In the genomic region with DNA sequence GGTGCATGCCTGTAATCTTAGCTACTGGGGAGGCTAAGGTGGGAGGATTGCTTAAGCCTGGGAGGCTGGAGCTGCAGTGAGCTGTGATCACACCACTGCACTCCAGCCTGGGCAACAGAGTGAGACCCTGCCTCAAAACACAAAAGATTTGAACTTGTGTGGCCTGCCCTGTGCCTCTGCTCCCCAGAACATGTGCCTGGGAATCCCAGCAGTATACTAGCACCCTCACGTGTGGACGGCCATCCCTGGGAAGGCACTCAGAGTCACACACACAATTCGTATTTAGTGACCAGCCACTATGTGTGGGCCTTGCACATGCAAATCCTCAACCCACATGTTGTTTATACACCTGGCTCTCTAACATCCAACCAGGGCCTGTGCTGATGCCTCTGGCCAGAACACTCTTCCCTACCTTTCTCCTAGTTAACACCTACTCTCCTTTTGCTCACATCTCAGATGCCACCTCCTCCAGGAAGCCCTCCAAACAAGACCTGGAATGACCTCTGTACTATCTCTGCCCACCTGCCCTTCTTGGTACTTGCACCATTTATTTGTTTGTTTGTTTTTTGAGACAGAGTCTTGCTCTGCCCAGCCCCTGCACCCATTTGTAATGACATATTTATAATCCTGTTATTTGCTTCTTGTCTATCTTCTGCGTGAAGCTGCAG, we compare ENCODE assay signal across 15 cellular contexts. TPM values are rescaled to one million over a fixed set of nuclear protein-coding genes. Genes with fewer than 3 reads are reported as not detected.
A peak's percentile ranks its signal among the peaks of the same experiment; 100 is the strongest.
DNase-seq lines count a peak whose midpoint lies in the region; ATAC-seq, FAIRE-seq and TF ChIP-seq lines count a peak whose summit lies in the region.
"Had no signal": no experiment of that assay in that cellular context is flagged by ENCODE, and none has a peak within 500 bp of the region (broad histone marks: within the 10 kb centered on the region; RNA-seq: fewer than 3 reads in every experiment).

No MANE protein-coding gene starts in this region.

- H3K27ac ChIP-seq in HepG2 (ENCODE audit: extremely low read length, insufficient read depth, low read length) (no peak overlapping the region), right lobe of liver (peak overlapping the region in 1 of 3 donors; percentile 8), Karpas-422 (ENCODE audit: low read length) (no peak overlapping the region), neural progenitor cell (no peak overlapping the region)

- no peak for DNase-seq in HepG2 (ENCODE audit: low spot score)
- DNase-seq in right lobe of liver, result no peak
- DNase-seq in Karpas-422, result peak; percentile 36
- no peak for DNase-seq in neural progenitor cell (ENCODE audit: low spot score)
- no peak for DNase-seq in NCI-H2196 treated with DMSO at 0.1 percent for 48 hours (lab: John Stamatoyannopoulos, UW; ENCODE audit: unreplicated experiment)
- DNase-seq in stimulated activated CD4-positive, alpha-beta T cell treated with anti-CD3 and anti-CD28 coated beads, Interleukin-12 subunit alpha, Interleukin-12 subunit beta, amount 100 ng/mL, for 4 hours, result no peak
- DNase-seq: 8988T; ACHN; C1 segment of cervical spinal cord; CD8-positive, alpha-beta T cell; COR-L47; DND-41; GF-D8; HCEC 1CT had no signal

- peaks cover 44% of the 10 kb centered on the region for H3K27me3 Mint-ChIP-seq in neural progenitor cell (ENCODE audit: insufficient read depth, low read depth)

- in situ Hi-C loops in HepG2 (cut with HindIII; ENCODE audit: extremely low pct_ligation_motif_present, low pct_unique_long_range_greater_than_20kb), result no loop called here

- H3K4me1 Mint-ChIP-seq in neural progenitor cell, result peaks cover under 1% of the 10 kb centered on the region

- H3K4me2 ChIP-seq in HepG2 (ENCODE audit: low read depth, low read length) (no peak overlapping the region), Karpas-422 (ENCODE audit: low read depth, low read length, poor library complexity, severe bottlenecking) (no peak overlapping the region), neural progenitor cell (no peak overlapping the region)

- WGBS in HepG2 (ENCODE audit: low lambda C conversion rate), result 5% methylated on average over 1 of the region's 4 CpGs
- 62% methylated on average over 1 of the region's 4 CpGs for WGBS in right lobe of liver (ENCODE audit: insufficient coverage, low coverage, low lambda C conversion rate, missing lambda C conversion rate)

- BruUV-seq in HepG2 (replicated peaks; lab: Mats Ljungman, UMichigan), result no TSS peak

- FAIRE-seq in HepG2 (lab: Jason Lieb, UNC), result no peak

- peaks cover 1% of the 10 kb centered on the region; the same call in 1 of the 2 replicates for H4K20me1 ChIP-seq in HepG2 (ENCODE audit: insufficient read depth, low read length)
- H4K20me1 ChIP-seq in Karpas-422 (ENCODE audit: insufficient read depth, low read depth, low read length), result no peaks in the 10 kb centered on the region
- peaks cover 5% of the 10 kb centered on the region for H4K20me1 ChIP-seq in neural progenitor cell (ENCODE audit: low read depth)

- H3K4me3 Mint-ChIP-seq in neural progenitor cell, result peak overlapping the region; percentile 41
- H3K4me3 Mint-ChIP-seq: CD8-positive, alpha-beta T cell had no signal

- H3K9me2 ChIP-seq in Karpas-422 (replicated peaks; ENCODE audit: insufficient read depth, low read length), result no peaks in the 10 kb centered on the region

- CTCF ChIA-PET in HepG2 (lab: Yijun Ruan, JAX; ENCODE audit: low intra/inter-chr PET ratio, low total read pairs), result no interaction called here

- no peak for TF ChIP-seq RAD21 in HepG2 (CRISPR knock-in tag; IDR thresholded peaks at IDR 0.05)

- TF ChIP-seq EP300 in HepG2 (IDR thresholded peaks at IDR 0.05; ENCODE audit: low read depth in 2 of 2, low read length in 2 of 2) (no peak), HepG2 (CRISPR knock-in tag; IDR thresholded peaks at IDR 0.05; ENCODE audit: borderline replicate concordance) (no peak)

- H3K4me3 ChIP-seq in HepG2 (replicated peaks in 1 of 3; ENCODE audit: insufficient read depth in 1 of 3, low read depth in 2 of 3, low read length in 3 of 3) (no peak overlapping the region), right lobe of liver (no peak overlapping the region), Karpas-422 (ENCODE audit: low read length) (no peak overlapping the region), neural progenitor cell (no peak overlapping the region)

- no peaks in the 10 kb centered on the region for H3K36me3 Mint-ChIP-seq in neural progenitor cell

- no peak for TF ChIP-seq CTCF in HepG2 (CRISPR knock-in tag; IDR thresholded peaks at IDR 0.05)
- no peak for TF ChIP-seq CTCF in right lobe of liver (IDR thresholded peaks at IDR 0.05)
- no peak for TF ChIP-seq CTCF in neural progenitor cell (IDR thresholded peaks at IDR 0.05)

- POLR2A ChIA-PET in HepG2 (lab: Yijun Ruan, JAX), result interaction anchor here (1.2 kb wide), 1 partner anchor 8 kb away, joined by 7 read pairs; a partner anchor contains a TSS

- H3K27me3 ChIP-seq in HepG2 (ENCODE audit: control insufficient read depth in 1 of 2, insufficient read depth in 2 of 2, low read length in 2 of 2), result peaks cover 0 to 16% of the 10 kb centered on the region in 2 experiments; a peak in 4 of 5 replicates
- H3K27me3 ChIP-seq in right lobe of liver, result no peaks in the 10 kb centered on the region
- H3K27me3 ChIP-seq in Karpas-422 (ENCODE audit: low read length), result no peaks in the 10 kb centered on the region; the same call in 1 of the 2 replicates
- H3K27me3 ChIP-seq in neural progenitor cell, result peaks cover 42% of the 10 kb centered on the region

- no peak overlapping the region for H3K9ac ChIP-seq in HepG2 (ENCODE audit: insufficient read depth, low read depth, low read length)
- no peak overlapping the region for H3K9ac ChIP-seq in Karpas-422 (ENCODE audit: low read length)
- no peak overlapping the region for H3K9ac ChIP-seq in neural progenitor cell

- H3K9me3 Mint-ChIP-seq in neural progenitor cell, result peaks cover 2% of the 10 kb centered on the region

- ATAC-seq in HepG2, result no peak
- ATAC-seq in right lobe of liver, result no peak
- ATAC-seq in GM21447 (IDR thresholded peaks at IDR 0.05; ENCODE audit: unreplicated experiment), result no peak
- ATAC-seq: CD8-positive, alpha-beta T cell had no signal

- peaks cover 11% of the 10 kb centered on the region for H3K4me1 ChIP-seq in HepG2 (ENCODE audit: insufficient read depth, low read length)
- H3K4me1 ChIP-seq in right lobe of liver, result peaks cover 0 to 8% (median 0%) of the 10 kb centered on the region in 4 donors
- H3K4me1 ChIP-seq in Karpas-422 (ENCODE audit: low read length), result peaks cover 27% of the 10 kb centered on the region
- peaks cover 4% of the 10 kb centered on the region for H3K4me1 ChIP-seq in neural progenitor cell

- H3F3A ChIP-seq in neural progenitor cell (ENCODE audit: low read depth), result peaks cover 8% of the 10 kb centered on the region

- H3K36me3 ChIP-seq in HepG2 (replicated peaks in 1 of 2; ENCODE audit: control insufficient read depth in 1 of 2, insufficient read depth in 2 of 2, low read length in 2 of 2) (no peaks in the 10 kb centered on the region), right lobe of liver (no peaks in the 10 kb centered on the region), Karpas-422 (ENCODE audit: insufficient read depth, low read length) (no peaks in the 10 kb centered on the region), neural progenitor cell (no peaks in the 10 kb centered on the region)

- H3K79me2 ChIP-seq in HepG2 (ENCODE audit: insufficient read depth, low read length) (no peaks in the 10 kb centered on the region), Karpas-422 (ENCODE audit: low read length) (no peaks in the 10 kb centered on the region), neural progenitor cell (ENCODE audit: low read depth) (no peaks in the 10 kb centered on the region)

- no peak overlapping the region for H2AFZ ChIP-seq in HepG2 (ENCODE audit: low read length)
- no peak overlapping the region for H2AFZ ChIP-seq in Karpas-422 (ENCODE audit: low read length)
- H2AFZ ChIP-seq in neural progenitor cell (replicated peaks), result no peak overlapping the region

- TF ChIP-seq POLR2A in HepG2 (IDR thresholded peaks at IDR 0.05; ENCODE audit: insufficient read depth in 1 of 2, low read depth in 2 of 2, low read length in 2 of 2) (no peak), right lobe of liver (IDR thresholded peaks at IDR 0.05) (no peak)

- intact Hi-C loops in HepG2 (cut with micrococcal nuclease; ENCODE audit: unreplicated experiment), result no loop called here
- intact Hi-C loops in right lobe of liver (cut with DNase I), result loop anchor here in 1 of 2 donors (10.0 kb wide), 1 partner anchor 51 kb away; no protein-coding TSS in a partner anchor

- no peaks in the 10 kb centered on the region for H3K9me3 ChIP-seq in HepG2 (ENCODE audit: low read length)
- no peaks in the 10 kb centered on the region for H3K9me3 ChIP-seq in right lobe of liver
- no peaks in the 10 kb centered on the region for H3K9me3 ChIP-seq in Karpas-422 (ENCODE audit: low read length)
- no peaks in the 10 kb centered on the region for H3K9me3 ChIP-seq in neural progenitor cell (ENCODE audit: low read depth)

- no peak overlapping the region for H3K27ac Mint-ChIP-seq in neural progenitor cell
- H3K27ac Mint-ChIP-seq: CD8-positive, alpha-beta T cell had no signal

RNA-seq across cellular contexts. Expression of a gene that starts 7.7 kb away (rescaled TPM):
- 3.2 and 4.6 TPM in 2 replicates for total RNA-seq in HepG2 (2016; rRNA removed; fragmentation: Illumina TruSeq; extraction: Trizol)
- total RNA-seq in HepG2 (2016; cell fraction: cytosol; rRNA removed; fragmentation: Illumina TruSeq; extraction: Trizol; ENCODE audit: low read depth), result 0.71 and 0.91 TPM in 2 replicates
- 3.2 and 6.0 TPM in 2 replicates for total RNA-seq in HepG2 (2016; cell fraction: insoluble cytoplasmic fraction; rRNA removed; fragmentation: Illumina TruSeq; extraction: Trizol)
- total RNA-seq in HepG2 (2016; cell fraction: membrane; rRNA removed; fragmentation: Illumina TruSeq; extraction: Trizol), result 1.8 TPM in 2 replicates
- total RNA-seq in HepG2 (2016; cell fraction: nucleus; rRNA removed; fragmentation: Illumina TruSeq; extraction: Trizol), result 7.3 and 7.6 TPM in 2 replicates
- 34.1 and 40.4 TPM in 2 replicates for polyA plus RNA-seq in HepG2 (2011; rRNA removed)
- polyA plus RNA-seq in HepG2 (2011; cell fraction: cytosol; rRNA removed), result 40.0 and 43.7 TPM in 2 replicates
- 66.8 and 77.1 TPM in 2 replicates for polyA plus RNA-seq in HepG2 (2011; cell fraction: nucleus; rRNA removed)
- 11.3 and 22.4 TPM in 2 replicates for polyA plus RNA-seq in HepG2 (2012)
- 1.5 and 1.7 TPM in 2 replicates for polyA plus RNA-seq in HepG2 (2016; cell fraction: cytosol; fragmentation: Illumina TruSeq; extraction: Trizol; ENCODE audit: low read depth)
- 5.5 and 5.8 TPM in 2 replicates for polyA plus RNA-seq in HepG2 (2016; cell fraction: insoluble cytoplasmic fraction; fragmentation: Illumina TruSeq; extraction: Trizol; ENCODE audit: low read depth)
- 2.3 and 2.5 TPM in 2 replicates for polyA plus RNA-seq in HepG2 (2016; cell fraction: membrane; fragmentation: Illumina TruSeq; extraction: Trizol; ENCODE audit: low read depth)
- 16.6 and 21.3 TPM in 2 replicates for polyA plus RNA-seq in HepG2 (2016; cell fraction: nucleus; fragmentation: Illumina TruSeq; extraction: Trizol; ENCODE audit: insufficient read depth, low read depth)
- 22.5 and 88.0 TPM in 2 replicates for polyA minus RNA-seq in HepG2 (2011; rRNA and poly(A)+ RNA removed; ENCODE audit: low replicate concordance)
- 12.3 and 15.6 TPM in 2 replicates for polyA minus RNA-seq in HepG2 (2011; cell fraction: cytosol; rRNA and poly(A)+ RNA removed)
- polyA minus RNA-seq in HepG2 (2011; cell fraction: nucleus; rRNA and poly(A)+ RNA removed), result 35.0 and 45.0 TPM in 2 replicates
- total RNA-seq in right lobe of liver, result 100 to 1,000 TPM in 4 of 6 experiments, 10 to 100 TPM in 2; 39.0 to 176 (median 127) TPM
- total RNA-seq in Karpas-422 (2014; rRNA removed; shearing (Covaris generic); ENCODE audit: low replicate concordance), result 8.6 and 11.0 TPM in 2 replicates
- 3.9 and 6.2 TPM in 2 replicates for total RNA-seq in neural progenitor cell (ENCODE audit: low replicate concordance)

RNA-seq across cellular contexts. Expression of a gene that starts 26.9 kb away (rescaled TPM):
- total RNA-seq in HepG2 (2016; rRNA removed; fragmentation: Illumina TruSeq; extraction: Trizol) (93.6 and 105 TPM in 2 replicates), right lobe of liver (10 to 100 TPM in 1 of 6 experiments, 1 to 10 TPM in 5; 4.6 to 11.6 (median 7.1) TPM), neural progenitor cell (ENCODE audit: low replicate concordance) (78.0 and 246 TPM in 2 replicates)
- 8.6 and 9.2 TPM in 2 replicates for total RNA-seq in HepG2 (2016; cell fraction: cytosol; rRNA removed; fragmentation: Illumina TruSeq; extraction: Trizol; ENCODE audit: low read depth)
- 80.4 and 107 TPM in 2 replicates for total RNA-seq in HepG2 (2016; cell fraction: insoluble cytoplasmic fraction; rRNA removed; fragmentation: Illumina TruSeq; extraction: Trizol)
- 34.1 and 36.1 TPM in 2 replicates for total RNA-seq in HepG2 (2016; cell fraction: membrane; rRNA removed; fragmentation: Illumina TruSeq; extraction: Trizol)
- 44.6 and 52.0 TPM in 2 replicates for total RNA-seq in HepG2 (2016; cell fraction: nucleus; rRNA removed; fragmentation: Illumina TruSeq; extraction: Trizol)
- polyA plus RNA-seq in HepG2 (2011; rRNA removed), result 77.2 and 89.7 TPM in 2 replicates
- 83.5 and 98.7 TPM in 2 replicates for polyA plus RNA-seq in HepG2 (2011; cell fraction: cytosol; rRNA removed)
- 75.2 and 87.6 TPM in 2 replicates for polyA plus RNA-seq in HepG2 (2011; cell fraction: nucleus; rRNA removed)
- 40.0 and 41.8 TPM in 2 replicates for polyA plus RNA-seq in HepG2 (2012)
- 7.1 and 7.6 TPM in 2 replicates for polyA plus RNA-seq in HepG2 (2016; cell fraction: cytosol; fragmentation: Illumina TruSeq; extraction: Trizol; ENCODE audit: low read depth)
- 74.9 and 86.7 TPM in 2 replicates for polyA plus RNA-seq in HepG2 (2016; cell fraction: insoluble cytoplasmic fraction; fragmentation: Illumina TruSeq; extraction: Trizol; ENCODE audit: low read depth)
- 19.0 and 21.3 TPM in 2 replicates for polyA plus RNA-seq in HepG2 (2016; cell fraction: membrane; fragmentation: Illumina TruSeq; extraction: Trizol; ENCODE audit: low read depth)
- polyA plus RNA-seq in HepG2 (2016; cell fraction: nucleus; fragmentation: Illumina TruSeq; extraction: Trizol; ENCODE audit: insufficient read depth, low read depth), result 75.4 and 76.1 TPM in 2 replicates
- 106 and 107 TPM in 2 replicates for polyA minus RNA-seq in HepG2 (2011; rRNA and poly(A)+ RNA removed; ENCODE audit: low replicate concordance)
- 35.3 and 37.2 TPM in 2 replicates for polyA minus RNA-seq in HepG2 (2011; cell fraction: cytosol; rRNA and poly(A)+ RNA removed)
- polyA minus RNA-seq in HepG2 (2011; cell fraction: nucleus; rRNA and poly(A)+ RNA removed), result 14.4 and 16.7 TPM in 2 replicates
- 20.8 and 80.2 TPM in 2 replicates for total RNA-seq in Karpas-422 (2014; rRNA removed; shearing (Covaris generic); ENCODE audit: low replicate concordance)

RNA-seq across cellular contexts. Expression of a gene that starts 56.2 kb away (rescaled TPM):
- total RNA-seq in HepG2 (2016; rRNA removed; fragmentation: Illumina TruSeq; extraction: Trizol) (108 and 116 TPM in 2 replicates), right lobe of liver (10 to 100 TPM; 35.5 to 59.8 (median 51.1) TPM), neural progenitor cell (ENCODE audit: low replicate concordance) (22.3 and 37.9 TPM in 2 replicates)
- 78.9 and 87.4 TPM in 2 replicates for total RNA-seq in HepG2 (2016; cell fraction: cytosol; rRNA removed; fragmentation: Illumina TruSeq; extraction: Trizol; ENCODE audit: low read depth)
- total RNA-seq in HepG2 (2016; cell fraction: insoluble cytoplasmic fraction; rRNA removed; fragmentation: Illumina TruSeq; extraction: Trizol), result 115 and 120 TPM in 2 replicates
- 123 and 146 TPM in 2 replicates for total RNA-seq in HepG2 (2016; cell fraction: membrane; rRNA removed; fragmentation: Illumina TruSeq; extraction: Trizol)
- total RNA-seq in HepG2 (2016; cell fraction: nucleus; rRNA removed; fragmentation: Illumina TruSeq; extraction: Trizol), result 37.3 and 42.3 TPM in 2 replicates
- 48.4 and 62.5 TPM in 2 replicates for polyA plus RNA-seq in HepG2 (2011; rRNA removed)
- 60.7 and 102 TPM in 2 replicates for polyA plus RNA-seq in HepG2 (2011; cell fraction: cytosol; rRNA removed)
- polyA plus RNA-seq in HepG2 (2011; cell fraction: nucleus; rRNA removed), result 41.6 and 44.7 TPM in 2 replicates
- polyA plus RNA-seq in HepG2 (2012), result 50.3 and 65.0 TPM in 2 replicates
- 94.9 and 117 TPM in 2 replicates for polyA plus RNA-seq in HepG2 (2016; cell fraction: cytosol; fragmentation: Illumina TruSeq; extraction: Trizol; ENCODE audit: low read depth)
- 117 and 124 TPM in 2 replicates for polyA plus RNA-seq in HepG2 (2016; cell fraction: insoluble cytoplasmic fraction; fragmentation: Illumina TruSeq; extraction: Trizol; ENCODE audit: low read depth)
- 122 and 128 TPM in 2 replicates for polyA plus RNA-seq in HepG2 (2016; cell fraction: membrane; fragmentation: Illumina TruSeq; extraction: Trizol; ENCODE audit: low read depth)
- polyA plus RNA-seq in HepG2 (2016; cell fraction: nucleus; fragmentation: Illumina TruSeq; extraction: Trizol; ENCODE audit: insufficient read depth, low read depth), result 84.2 and 86.9 TPM in 2 replicates
- polyA minus RNA-seq in HepG2 (2011; rRNA and poly(A)+ RNA removed; ENCODE audit: low replicate concordance), result 23.6 and 42.8 TPM in 2 replicates
- polyA minus RNA-seq in HepG2 (2011; cell fraction: cytosol; rRNA and poly(A)+ RNA removed), result 18.8 and 24.2 TPM in 2 replicates
- polyA minus RNA-seq in HepG2 (2011; cell fraction: nucleus; rRNA and poly(A)+ RNA removed), result 17.2 and 19.7 TPM in 2 replicates
- 49.3 and 66.5 TPM in 2 replicates for total RNA-seq in Karpas-422 (2014; rRNA removed; shearing (Covaris generic); ENCODE audit: low replicate concordance)
